In the genomic region with DNA sequence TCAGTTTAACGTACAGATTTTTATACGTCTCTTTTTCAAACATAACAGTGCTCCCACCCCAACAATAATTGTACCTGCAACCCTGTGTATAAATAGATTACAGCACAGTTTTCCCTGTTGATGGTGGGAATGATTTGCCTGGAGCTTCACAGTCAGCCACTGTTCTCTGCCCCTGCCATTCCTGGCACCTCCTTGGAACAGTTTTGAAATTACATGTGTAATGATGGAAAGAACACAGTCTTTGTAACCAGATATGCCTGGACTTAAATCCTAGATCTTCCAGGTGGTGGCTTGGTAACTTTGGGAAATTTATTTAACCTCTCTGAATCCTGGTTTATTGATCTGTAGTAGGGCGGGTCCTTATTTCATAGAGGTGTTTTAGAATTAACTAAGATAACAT, we compare ENCODE assay signal across 8 cellular contexts.
"Had no signal": no experiment of that assay in that cellular context is flagged by ENCODE, and none has a peak within 500 bp of the region (broad histone marks: within the 10 kb centered on the region; RNA-seq: fewer than 3 reads in every experiment).

No MANE protein-coding gene starts in this region.

- ATAC-seq: GM12878 had no signal

- FAIRE-seq: G401.6, GM12878, GM12891, GM12892, GM18507, GM19239 had no signal

- DNase-seq: GDM1, GF-D8 had no signal

- H3K4me3 ChIP-seq: GM12878 had no signal
